In the genomic region with DNA sequence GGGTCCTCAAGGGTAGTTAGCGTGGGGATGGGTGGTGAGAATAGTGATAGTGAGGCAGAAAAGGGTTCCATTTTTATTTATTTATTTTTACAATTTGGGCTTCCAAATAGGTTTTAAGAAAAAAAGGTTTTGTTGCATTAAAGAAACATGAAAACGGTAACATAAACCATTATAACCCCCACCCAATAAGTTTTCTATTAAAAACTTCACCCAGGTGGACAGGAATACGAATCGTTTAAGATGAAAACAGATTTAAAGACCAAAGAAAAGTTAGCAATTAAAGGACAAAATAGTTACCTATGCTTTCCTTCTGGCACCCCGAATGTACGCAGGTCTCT, we compare ENCODE assay signal across 2 cellular contexts.
TF ChIP-seq lines count a peak whose summit lies in the region.

No MANE protein-coding gene starts in this region.

TF ChIP-seq in A549, 52 proteins besides CTCF, POLR2A, EP300 and RAD21 (continued from another document):
- TF ChIP-seq, protein P1, sequence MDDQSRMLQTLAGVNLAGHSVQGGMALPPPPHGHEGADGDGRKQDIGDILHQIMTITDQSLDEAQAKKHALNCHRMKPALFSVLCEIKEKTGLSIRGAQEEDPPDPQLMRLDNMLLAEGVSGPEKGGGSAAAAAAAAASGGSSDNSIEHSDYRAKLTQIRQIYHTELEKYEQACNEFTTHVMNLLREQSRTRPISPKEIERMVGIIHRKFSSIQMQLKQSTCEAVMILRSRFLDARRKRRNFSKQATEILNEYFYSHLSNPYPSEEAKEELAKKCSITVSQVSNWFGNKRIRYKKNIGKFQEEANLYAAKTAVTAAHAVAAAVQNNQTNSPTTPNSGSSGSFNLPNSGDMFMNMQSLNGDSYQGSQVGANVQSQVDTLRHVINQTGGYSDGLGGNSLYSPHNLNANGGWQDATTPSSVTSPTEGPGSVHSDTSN (IDR thresholded peaks at IDR 0.05), result no peak
- TF ChIP-seq, protein P2, sequence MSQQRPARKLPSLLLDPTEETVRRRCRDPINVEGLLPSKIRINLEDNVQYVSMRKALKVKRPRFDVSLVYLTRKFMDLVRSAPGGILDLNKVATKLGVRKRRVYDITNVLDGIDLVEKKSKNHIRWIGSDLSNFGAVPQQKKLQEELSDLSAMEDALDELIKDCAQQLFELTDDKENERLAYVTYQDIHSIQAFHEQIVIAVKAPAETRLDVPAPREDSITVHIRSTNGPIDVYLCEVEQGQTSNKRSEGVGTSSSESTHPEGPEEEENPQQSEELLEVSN (IDR thresholded peaks at IDR 0.05; ENCODE audit: borderline replicate concordance, low read depth), result no peak
- no peak for TF ChIP-seq ZC3H11A (IDR thresholded peaks at IDR 0.05)
- TF ChIP-seq, protein P3, sequence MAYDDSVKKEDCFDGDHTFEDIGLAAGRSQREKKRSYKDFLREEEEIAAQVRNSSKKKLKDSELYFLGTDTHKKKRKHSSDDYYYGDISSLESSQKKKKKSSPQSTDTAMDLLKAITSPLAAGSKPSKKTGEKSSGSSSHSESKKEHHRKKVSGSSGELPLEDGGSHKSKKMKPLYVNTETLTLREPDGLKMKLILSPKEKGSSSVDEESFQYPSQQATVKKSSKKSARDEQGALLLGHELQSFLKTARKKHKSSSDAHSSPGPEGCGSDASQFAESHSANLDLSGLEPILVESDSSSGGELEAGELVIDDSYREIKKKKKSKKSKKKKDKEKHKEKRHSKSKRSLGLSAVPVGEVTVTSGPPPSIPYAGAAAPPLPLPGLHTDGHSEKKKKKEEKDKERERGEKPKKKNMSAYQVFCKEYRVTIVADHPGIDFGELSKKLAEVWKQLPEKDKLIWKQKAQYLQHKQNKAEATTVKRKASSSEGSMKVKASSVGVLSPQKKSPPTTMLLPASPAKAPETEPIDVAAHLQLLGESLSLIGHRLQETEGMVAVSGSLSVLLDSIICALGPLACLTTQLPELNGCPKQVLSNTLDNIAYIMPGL (CRISPR knock-in tag; IDR thresholded peaks at IDR 0.05; ENCODE audit: borderline replicate concordance), result no peak
- TF ChIP-seq FOSB (CRISPR knock-in tag; IDR thresholded peaks at IDR 0.05), result no peak
- TF ChIP-seq TP53 (CRISPR knock-in tag; IDR thresholded peaks at IDR 0.05), result no peak
- TF ChIP-seq FOSL2 (IDR thresholded peaks at IDR 0.05), result no peak
- TF ChIP-seq FOSL2 (CRISPR knock-in tag; IDR thresholded peaks at IDR 0.05), result no peak
- no peak for TF ChIP-seq HEYL (CRISPR knock-in tag; IDR thresholded peaks at IDR 0.05)

TF ChIP-seq in IMR-90, 13 proteins besides CTCF, POLR2A, EP300 and RAD21 (continued from another document):
- TF ChIP-seq, protein P4, sequence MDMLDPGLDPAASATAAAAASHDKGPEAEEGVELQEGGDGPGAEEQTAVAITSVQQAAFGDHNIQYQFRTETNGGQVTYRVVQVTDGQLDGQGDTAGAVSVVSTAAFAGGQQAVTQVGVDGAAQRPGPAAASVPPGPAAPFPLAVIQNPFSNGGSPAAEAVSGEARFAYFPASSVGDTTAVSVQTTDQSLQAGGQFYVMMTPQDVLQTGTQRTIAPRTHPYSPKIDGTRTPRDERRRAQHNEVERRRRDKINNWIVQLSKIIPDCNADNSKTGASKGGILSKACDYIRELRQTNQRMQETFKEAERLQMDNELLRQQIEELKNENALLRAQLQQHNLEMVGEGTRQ (IDR thresholded peaks at IDR 0.05; ENCODE audit: low read depth, low read length), result no peak
- TF ChIP-seq BHLHE40 (IDR thresholded peaks at IDR 0.05; ENCODE audit: low read depth, low read length) (no peak), CEBPB (IDR thresholded peaks at IDR 0.05; ENCODE audit: low read depth, low read length) (no peak), CHD1 (IDR thresholded peaks at IDR 0.05; ENCODE audit: low read depth, low read length) (no peak)
TF ChIP-seq in IMR-90: peak in this region for 0.
